In genomic region chr19:50416034-50416814, GRCh38 we compare ENCODE assay signal across 28 cellular contexts. TPM values are rescaled to one million over a fixed set of nuclear protein-coding genes. Genes with fewer than 3 reads are reported as not detected.
DNase-seq lines count a peak whose midpoint lies in the region; ATAC-seq, FAIRE-seq and TF ChIP-seq lines count a peak whose summit lies in the region.
"Had no signal": no experiment of that assay in that cellular context is flagged by ENCODE, and none has a peak within 500 bp of the region (broad histone marks: within the 10 kb centered on the region; RNA-seq: fewer than 3 reads in every experiment).

No MANE protein-coding gene starts in this region.

- H3K27ac Mint-ChIP-seq in Calu3 (ENCODE audit: unreplicated experiment) = no peak overlapping the region
- H3K27ac Mint-ChIP-seq: activated naive CD4-positive, alpha-beta T cell treated with anti-CD3 and anti-CD28 coated beads, Interleukin-2, amount 50 U/mL, for 24 hours had no signal

- H3K4me1 Mint-ChIP-seq in Calu3 (ENCODE audit: low read depth, unreplicated experiment) = no peaks in the 10 kb centered on the region

- FAIRE-seq in A549 (lab: Jason Lieb, UNC) = no peak
- peak; percentile 38 for FAIRE-seq in GM12891 (lab: Jason Lieb, UNC)
- FAIRE-seq: A204.1, astrocyte, D721Med had no signal

- 95% methylated on average over 21 of the region's 32 CpGs for whole genome bisulfite sequencing in A549 (ENCODE audit: missing lambda C conversion rate)
- 91% methylated on average over 32 of the region's 32 CpGs for WGBS in liver

- no peak for TF ChIP-seq CTCF in A549 (IDR thresholded peaks at IDR 0.05)
- TF ChIP-seq CTCF in Panc1 (IDR thresholded peaks at IDR 0.05) = no peak
- no peak for TF ChIP-seq CTCF in liver (IDR thresholded peaks at IDR 0.05; ENCODE audit: low read depth, low read length, missing input control)
- TF ChIP-seq CTCF in Calu3 (IDR thresholded peaks at IDR 0.05; ENCODE audit: unreplicated experiment) = no peak

- H3K27me3 Mint-ChIP-seq in Calu3 (ENCODE audit: unreplicated experiment) = peaks cover 14% of the 10 kb centered on the region

- TF ChIP-seq POLR2A in A549 (IDR thresholded peaks at IDR 0.05; ENCODE audit: low read length) (no peak), GM12891 (IDR thresholded peaks at IDR 0.05; ENCODE audit: low read depth, low read length) (no peak)

- intact Hi-C loops in Panc1 (cut with micrococcal nuclease; ENCODE audit: unreplicated experiment) = no loop called here
- intact Hi-C loops in Calu3 (cut with micrococcal nuclease; ENCODE audit: unreplicated experiment) = no loop called here

- H3K27me3 ChIP-seq in Panc1 (ENCODE audit: control insufficient read depth, insufficient read depth, low read length) = no peaks in the 10 kb centered on the region
- H3K27me3 ChIP-seq in liver (ENCODE audit: control insufficient read depth in 4 of 4, insufficient read depth in 4 of 4, low read length in 3 of 4) = peaks cover 0 to 3% (median 0%) of the 10 kb centered on the region in 4 donors
- H3K27me3 ChIP-seq: BE2C had no signal

- CTCF ChIA-PET in A549 (lab: Yijun Ruan, JAX) (interaction anchor here (1.0 to 3.0 kb wide), 19 partner anchors 9 to 269 kb away, joined by 3 to 22 read pairs (median 4); partner anchors contain the start of gene NR1H2), Panc1 (lab: Charles Lee) (interaction anchor here (0.6 kb wide), 1 partner anchor 47 kb away, joined by 3 read pairs; no protein-coding TSS in a partner anchor), Calu3 (lab: Charles Lee) (interaction anchor here (1.1 kb wide), 1 partner anchor 17 kb away, joined by 3 read pairs; no protein-coding TSS in a partner anchor)

- BruUV-seq in Panc1 (replicated peaks; lab: Mats Ljungman, UMichigan) (no TSS peak), Calu3 (replicated peaks; lab: Mats Ljungman, UMichigan) (no TSS peak)

- peaks cover 8% of the 10 kb centered on the region for H3K36me3 Mint-ChIP-seq in Calu3 (ENCODE audit: insufficient read depth, unreplicated experiment)

- in situ Hi-C loops in Panc1 (cut with HindIII; ENCODE audit: low pct_unique_long_range_greater_than_20kb, low sequenced_read_pairs) = no loop called here

- TF ChIP-seq EP300 in A549 (IDR thresholded peaks at IDR 0.05) = no peak

- H3K9me3 ChIP-seq in A549 (no peaks in the 10 kb centered on the region), Panc1 (ENCODE audit: control insufficient read depth, insufficient read depth, low read depth, low read length) (no peaks in the 10 kb centered on the region), liver (ENCODE audit: control insufficient read depth in 4 of 4, low read length in 3 of 4) (no peaks in the 10 kb centered on the region)
- H3K9me3 ChIP-seq: BE2C, suprapubic skin had no signal

- H3K4me1 ChIP-seq in A549 = no peaks in the 10 kb centered on the region
- H3K4me1 ChIP-seq in Panc1 (ENCODE audit: control insufficient read depth, insufficient read depth, low read length) = no peaks in the 10 kb centered on the region
- H3K4me1 ChIP-seq in liver (ENCODE audit: control insufficient read depth in 4 of 4, insufficient read depth in 4 of 4, low read length in 3 of 4) = no peaks in the 10 kb centered on the region
- H3K4me1 ChIP-seq: BE2C had no signal

- no peak overlapping the region for H3K27ac ChIP-seq in A549
- H3K27ac ChIP-seq in Panc1 (ENCODE audit: low read length) = no peak overlapping the region
- H3K27ac ChIP-seq in liver (ENCODE audit: low read depth in 1 of 2, low read length in 2 of 2) = no peak overlapping the region
- H3K27ac ChIP-seq: suprapubic skin had no signal

- ATAC-seq in A549 (peak; percentile 6 to 24; a peak in 3 of 6 replicates), Panc1 (peak; percentile 36), HG03039 (IDR thresholded peaks at IDR 0.05; ENCODE audit: unreplicated experiment) (no peak), GM18870 (IDR thresholded peaks at IDR 0.05; ENCODE audit: unreplicated experiment) (no peak)

- no peak overlapping the region for H3K4me2 ChIP-seq in A549

- POLR2A ChIA-PET in A549 (lab: Yijun Ruan, JAX) (no interaction called here), Panc1 (lab: Charles Lee) (interaction anchor here (0.6 kb wide), 1 partner anchor 393 kb away, joined by 11 read pairs; no protein-coding TSS in a partner anchor)

- TF ChIP-seq RAD21 in A549 (conservative IDR thresholded peaks at IDR 0.05 in 1 of 2, IDR thresholded peaks at IDR 0.05 in 1 of 2) = no peak
- no peak for TF ChIP-seq RAD21 in liver (IDR thresholded peaks at IDR 0.05)

- no peak overlapping the region for H3K9ac ChIP-seq in liver (ENCODE audit: low read depth in 1 of 2, low read length in 2 of 2)

- DNase-seq in A549 (ENCODE audit: low read depth in 1 of 2, low spot score in 1 of 2) (no peak), GM12891 (ENCODE audit: insufficient read length, low spot score) (no peak), Panc1 (ENCODE audit: low read depth, low spot score) (no peak), OCI-M2 (lab: John Stamatoyannopoulos, UW; ENCODE audit: unreplicated experiment) (no peak), Calu3 (no peak)
- DNase-seq: activated CD4-positive, alpha-beta T cell treated with anti-CD3 and anti-CD28 coated beads, Interleukin-2, amount 50 U/mL, for 48 hours; activated CD4-positive, CD25-positive, alpha-beta regulatory T cell; activated CD8-positive, alpha-beta memory T cell treated with anti-CD3 and anti-CD28 coated beads, Interleukin-2, amount 50 U/mL, for 4 hours; BE2C; central memory CD4-positive, alpha-beta T cell; GOT3; kidney glomerular epithelial cell; mammary epithelial cell; NCI-H2029 treated with DMSO at 0.1 percent for 48 hours; NCI-H2227 treated with DMSO at 0.1 percent for 48 hours; NCI-H748 treated with DMSO at 0.1 percent for 48 hours; stimulated activated CD4-positive, alpha-beta T cell treated with anti-CD3 and anti-CD28 coated beads, Interleukin-1b, Interleukin-23, amount 100 ng/mL, for 48 hours had no signal

- no peaks in the 10 kb centered on the region for H3K36me3 ChIP-seq in Panc1 (ENCODE audit: control insufficient read depth, insufficient read depth, low read length)
- H3K36me3 ChIP-seq in liver (ENCODE audit: control insufficient read depth in 4 of 4, insufficient read depth in 3 of 4, low read depth in 1 of 4, low read length in 3 of 4) = no peaks in the 10 kb centered on the region
- H3K36me3 ChIP-seq: suprapubic skin had no signal

- H3K4me3 Mint-ChIP-seq in Calu3 (ENCODE audit: low read depth, unreplicated experiment) = no peak overlapping the region
- H3K4me3 Mint-ChIP-seq: activated naive CD4-positive, alpha-beta T cell treated with anti-CD3 and anti-CD28 coated beads, Interleukin-2, amount 50 U/mL, for 24 hours had no signal

- H3K4me3 ChIP-seq in A549 (no peak overlapping the region), Panc1 (ENCODE audit: low read depth in 2 of 2, low read length in 2 of 2) (no peak overlapping the region), liver (ENCODE audit: low read depth in 1 of 3, low read length in 3 of 3) (no peak overlapping the region)
- H3K4me3 ChIP-seq: suprapubic skin had no signal

- H3K9me3 Mint-ChIP-seq in Calu3 (ENCODE audit: low read depth, unreplicated experiment) = no peaks in the 10 kb centered on the region
- H3K9me3 Mint-ChIP-seq: activated naive CD4-positive, alpha-beta T cell treated with anti-CD3 and anti-CD28 coated beads, Interleukin-2, amount 50 U/mL, for 24 hours had no signal

RNA-seq across cellular contexts. Expression of gene SPIB, which starts 2.5 kb away (rescaled TPM):
- polyA plus RNA-seq in A549 (2011; rRNA removed) (not detected in 2 replicates), A549 (2017; fragmentation: RNase III; extraction: RNeasy Plus Mini Kit Qiagen cat#74134 plus additional on column Dnase treatment) (0.03 to 0.54 TPM (median 0.12 TPM) in 3 replicates), liver (under 1 TPM; 0.09 to 0.21 TPM)
- polyA plus RNA-seq in A549 (2012; cell fraction: cytosol; rRNA removed) = 0.32 and 0.40 TPM in 2 replicates
- polyA plus RNA-seq in A549 (2012; cell fraction: nucleus; rRNA removed) = 0.53 and 1.8 TPM in 2 replicates
- polyA minus RNA-seq in A549 (2011; rRNA and poly(A)+ RNA removed) = not detected in 2 replicates
- 80.2 TPM for polyA plus RNA-seq in GM12891 (2012; ENCODE audit: low read depth, missing spikeins)
- total RNA-seq in Panc1 (2021; ENCODE audit: unreplicated experiment) (not detected), liver (1 to 10 TPM in 1 of 2 donors, under 1 TPM in 1; 0.50 to 5.0 TPM), Calu3 (2022) (1.2 and 1.3 TPM in 2 replicates)
- 0.27 TPM for polyA plus RNA-seq in Panc1 (2012; ENCODE audit: insufficient read length)
- total RNA-seq: mammary epithelial cell, PC-3, Right ventricle myocardium superior, suprapubic skin had no signal

RNA-seq across cellular contexts. Expression of gene MYBPC2, which starts 16.5 kb away (rescaled TPM):
- polyA plus RNA-seq in A549 (2011; rRNA removed) = 0.03 TPM in 1 of 2 replicates, not detected in the other
- polyA plus RNA-seq in A549 (2012; cell fraction: cytosol; rRNA removed) = 0.07 TPM in 1 of 2 replicates, not detected in the other
- 0.01 TPM in 1 of 2 replicates, not detected in the other for polyA plus RNA-seq in A549 (2012; cell fraction: nucleus; rRNA removed)
- 0.03 to 0.10 TPM in 2 of 3 replicates, not detected in the other for polyA plus RNA-seq in A549 (2017; fragmentation: RNase III; extraction: RNeasy Plus Mini Kit Qiagen cat#74134 plus additional on column Dnase treatment)
- polyA minus RNA-seq in A549 (2011; rRNA and poly(A)+ RNA removed) = not detected in 2 replicates
- polyA plus RNA-seq in GM12891 (2012; ENCODE audit: low read depth, missing spikeins) = 2.1 TPM
- 0.18 TPM for total RNA-seq in Panc1 (2021; ENCODE audit: unreplicated experiment)
- not detected for polyA plus RNA-seq in Panc1 (2012; ENCODE audit: insufficient read length)
- under 1 TPM in 1 of 2 donors, not detected in 1; under 0.01 TPM for total RNA-seq in liver
- not detected for polyA plus RNA-seq in liver
- total RNA-seq in Calu3 (2022) = not detected in 2 replicates
- total RNA-seq: astrocyte, mammary epithelial cell, PC-3, Right ventricle myocardium superior had no signal
- polyA plus RNA-seq: mammary epithelial cell had no signal

RNA-seq across cellular contexts. Expression of gene POLD1, which starts 32.1 kb away (rescaled TPM):
- polyA plus RNA-seq in A549 (2011; rRNA removed) (24.2 and 26.1 TPM in 2 replicates), A549 (2017; fragmentation: RNase III; extraction: RNeasy Plus Mini Kit Qiagen cat#74134 plus additional on column Dnase treatment) (84.9 to 88.8 TPM (median 88.0 TPM) in 3 replicates), liver (1 to 10 TPM; 8.0 to 8.5 TPM)
- polyA plus RNA-seq in A549 (2012; cell fraction: cytosol; rRNA removed) = 133 and 174 TPM in 2 replicates
- polyA plus RNA-seq in A549 (2012; cell fraction: nucleus; rRNA removed) = 513 and 742 TPM in 2 replicates
- 32.4 and 73.2 TPM in 2 replicates for polyA minus RNA-seq in A549 (2011; rRNA and poly(A)+ RNA removed)
- polyA plus RNA-seq in GM12891 (2012; ENCODE audit: low read depth, missing spikeins) = 63.4 TPM
- total RNA-seq in Panc1 (2021; ENCODE audit: unreplicated experiment) (71.7 TPM), liver (10 to 100 TPM in 1 of 2 donors, 1 to 10 TPM in 1; 7.5 to 57.1 TPM), Calu3 (2022) (67.1 and 81.9 TPM in 2 replicates)
- polyA plus RNA-seq in Panc1 (2012; ENCODE audit: insufficient read length) = 54.9 TPM

RNA-seq across cellular contexts. Expression of gene NR1H2, which starts 40.0 kb away (rescaled TPM):
- polyA plus RNA-seq in A549 (2011; rRNA removed) (39.2 and 39.3 TPM in 2 replicates), A549 (2017; fragmentation: RNase III; extraction: RNeasy Plus Mini Kit Qiagen cat#74134 plus additional on column Dnase treatment) (52.5 to 69.7 TPM (median 67.0 TPM) in 3 replicates), liver (10 to 100 TPM; 30.4 to 36.6 TPM)
- 66.5 and 83.6 TPM in 2 replicates for polyA plus RNA-seq in A549 (2012; cell fraction: cytosol; rRNA removed)
- polyA plus RNA-seq in A549 (2012; cell fraction: nucleus; rRNA removed) = 131 and 169 TPM in 2 replicates
- polyA minus RNA-seq in A549 (2011; rRNA and poly(A)+ RNA removed) = 44.5 and 46.1 TPM in 2 replicates
- 33.6 TPM for polyA plus RNA-seq in GM12891 (2012; ENCODE audit: low read depth, missing spikeins)
- total RNA-seq in Panc1 (2021; ENCODE audit: unreplicated experiment) (55.8 TPM), liver (10 to 100 TPM; 30.8 to 58.1 TPM), Calu3 (2022) (72.7 and 77.5 TPM in 2 replicates)
- polyA plus RNA-seq in Panc1 (2012; ENCODE audit: insufficient read length) = 81.9 TPM

RNA-seq across cellular contexts. Expression of gene NAPSA, which starts 50.8 kb away (rescaled TPM):
- polyA plus RNA-seq in A549 (2011; rRNA removed) (1.3 and 1.7 TPM in 2 replicates), A549 (2017; fragmentation: RNase III; extraction: RNeasy Plus Mini Kit Qiagen cat#74134 plus additional on column Dnase treatment) (1.5 to 2.0 TPM (median 1.7 TPM) in 3 replicates), liver (under 1 TPM; 0.50 to 0.74 TPM)
- polyA plus RNA-seq in A549 (2012; cell fraction: cytosol; rRNA removed) = 1.3 and 1.4 TPM in 2 replicates
- 5.7 and 7.2 TPM in 2 replicates for polyA plus RNA-seq in A549 (2012; cell fraction: nucleus; rRNA removed)
- polyA minus RNA-seq in A549 (2011; rRNA and poly(A)+ RNA removed) = 1.2 and 1.8 TPM in 2 replicates
- polyA plus RNA-seq in GM12891 (2012; ENCODE audit: low read depth, missing spikeins) = 21.5 TPM
- total RNA-seq in Panc1 (2021; ENCODE audit: unreplicated experiment) (2.5 TPM), liver (under 1 TPM; 0.28 to 0.59 TPM), Calu3 (2022) (1.9 and 3.6 TPM in 2 replicates)
- 0.99 TPM for polyA plus RNA-seq in Panc1 (2012; ENCODE audit: insufficient read length)
- total RNA-seq: astrocyte, skeletal muscle tissue had no signal

Comparison
In these comparisons a context has a peak if more than half of its experiments do, and no peak if none do; other contexts are left out.
1. ATAC-seq: peak in A549 (2 of 2) and Panc1 (single experiment); none in HG03039 (single experiment) and GM18870 (single experiment).